ENCODE assay signal across 26 cellular contexts in the genomic region with DNA sequence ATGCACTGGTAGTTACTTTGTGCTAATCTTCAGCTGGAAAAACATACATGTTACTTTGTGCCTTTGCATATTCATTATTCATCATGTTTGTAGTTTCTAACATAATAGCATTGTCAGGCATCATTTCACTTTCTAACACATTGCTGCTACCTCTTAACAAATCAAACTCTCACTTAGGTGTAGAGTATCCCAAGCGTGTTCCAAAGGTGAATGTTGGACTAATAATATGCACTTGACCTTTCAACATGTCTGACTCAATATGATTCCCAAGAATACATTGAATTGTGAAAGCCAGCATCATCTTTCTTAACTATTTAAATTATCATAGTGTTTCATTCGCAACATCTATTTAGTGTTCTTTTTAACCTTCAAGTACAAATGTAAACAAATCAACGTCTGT.
DNase-seq lines count a peak whose midpoint lies in the region; ATAC-seq, FAIRE-seq and TF ChIP-seq lines count a peak whose summit lies in the region.
"Had no signal": no experiment of that assay in that cellular context is flagged by ENCODE, and none has a peak within 500 bp of the region (broad histone marks: within the 10 kb centered on the region; RNA-seq: fewer than 3 reads in every experiment).

No MANE protein-coding gene starts in this region.

- H3K4me3 ChIP-seq in GM12878 (no peak overlapping the region), gastrocnemius medialis (no peak overlapping the region)
- H3K4me3 ChIP-seq: BLaER1 had no signal

- TF ChIP-seq POLR2A in GM12878 (IDR thresholded peaks at IDR 0.05; ENCODE audit: low read depth, low read length) (no peak), gastrocnemius medialis (IDR thresholded peaks at IDR 0.05) (no peak)

- H3K9ac ChIP-seq in GM12878 (ENCODE audit: control insufficient read depth, insufficient read depth, low read length) = no peak overlapping the region
- H3K9ac ChIP-seq: BLaER1 had no signal

- no peaks in the 10 kb centered on the region for H4K20me1 ChIP-seq in GM12878 (ENCODE audit: control insufficient read depth, insufficient read depth)
- H4K20me1 ChIP-seq: BLaER1 had no signal

- TF ChIP-seq RAD21 in GM12878 (IDR thresholded peaks at IDR 0.05; ENCODE audit: insufficient read depth, low read depth, low read length) = no peak

- peaks cover 22% of the 10 kb centered on the region for H3K36me3 Mint-ChIP-seq in memory B cell

- no peak for ATAC-seq in GM12878
- ATAC-seq in memory B cell (ENCODE audit: low read depth) = no peak
- ATAC-seq in gastrocnemius medialis = peak; percentile 73 to 99
- ATAC-seq in GM21737 (IDR thresholded peaks at IDR 0.05; ENCODE audit: unreplicated experiment) = no peak

- no peaks in the 10 kb centered on the region for H3K4me1 ChIP-seq in GM12878 (ENCODE audit: control insufficient read depth, insufficient read depth, low read length)
- peaks cover 15 to 38% of the 10 kb centered on the region in 2 donors for H3K4me1 ChIP-seq in gastrocnemius medialis
- H3K4me1 ChIP-seq: BE2C had no signal

- H3K27ac Mint-ChIP-seq in memory B cell = peak overlapping the region; percentile 79
- H3K27ac Mint-ChIP-seq: CD14-positive monocyte had no signal

- H2AFZ ChIP-seq in GM12878 (ENCODE audit: control insufficient read depth, low read depth, low read length) = no peak overlapping the region

- H3K27me3 ChIP-seq in GM12878 (replicated peaks in 1 of 2; ENCODE audit: control insufficient read depth in 2 of 2, insufficient read depth in 2 of 2, low read length in 1 of 2) (no peaks in the 10 kb centered on the region), gastrocnemius medialis (no peaks in the 10 kb centered on the region)
- H3K27me3 ChIP-seq: BE2C, BLaER1 had no signal

- no peak overlapping the region for H3K4me3 Mint-ChIP-seq in memory B cell
- H3K4me3 Mint-ChIP-seq: CD14-positive monocyte; CD4-positive, alpha-beta memory T cell; CD4-positive, CD25-positive, alpha-beta regulatory T cell; CD8-positive, alpha-beta memory T cell had no signal

- H3K4me2 ChIP-seq in GM12878 (ENCODE audit: control insufficient read depth, insufficient read depth) = no peak overlapping the region
- H3K4me2 ChIP-seq: BLaER1 had no signal

- H3K36me3 ChIP-seq in GM12878 (ENCODE audit: control insufficient read depth in 2 of 2, insufficient read depth in 2 of 2, low read length in 1 of 2) = peaks cover 1 to 3% of the 10 kb centered on the region in 2 experiments; a peak in 1 of 4 replicates
- no peaks in the 10 kb centered on the region for H3K36me3 ChIP-seq in gastrocnemius medialis

- BruUV-seq in GM12878 (replicated peaks; lab: Mats Ljungman, UMichigan) = no TSS peak

- H3K27ac ChIP-seq in GM12878 (ENCODE audit: control insufficient read depth, insufficient read depth) (no peak overlapping the region), gastrocnemius medialis (no peak overlapping the region)
- H3K27ac ChIP-seq: BLaER1 had no signal

- RAD21 ChIA-PET in GM12878 (lab: Charles Lee; ENCODE audit: unreplicated experiment) = no interaction called here

- H3K79me2 ChIP-seq in GM12878 (ENCODE audit: control insufficient read depth, insufficient read depth, low read length) = no peaks in the 10 kb centered on the region

- intact Hi-C loops in GM12878 (cut with micrococcal nuclease; ENCODE audit: unreplicated experiment) = no loop called here
- intact Hi-C loops in gastrocnemius medialis (cut with DNase I; ENCODE audit: low total_unique reads) = no loop called here

- no peaks in the 10 kb centered on the region for H3K9me3 Mint-ChIP-seq in memory B cell
- H3K9me3 Mint-ChIP-seq: CD14-positive monocyte; CD4-positive, alpha-beta memory T cell; CD8-positive, alpha-beta memory T cell had no signal

- no peaks in the 10 kb centered on the region for H3K27me3 Mint-ChIP-seq in memory B cell
- H3K27me3 Mint-ChIP-seq: CD4-positive, alpha-beta memory T cell; CD4-positive, CD25-positive, alpha-beta regulatory T cell; CD8-positive, alpha-beta memory T cell had no signal

- SMC1A ChIA-PET in GM12878 (lab: Charles Lee; ENCODE audit: uncharacterized antibody, unreplicated experiment) = no interaction called here

- H3K4me1 Mint-ChIP-seq in memory B cell = peaks cover 9% of the 10 kb centered on the region

- 78% methylated on average over 3 of the region's 3 CpGs for WGBS in GM12878 (ENCODE audit: insufficient coverage, insufficient replicate concordance, low lambda C conversion rate, missing lambda C conversion rate)

- TF ChIP-seq CTCF in GM12878 (IDR thresholded peaks at IDR 0.05 in 2 of 3, conservative IDR thresholded peaks at IDR 0.05 in 1 of 3; ENCODE audit: control insufficient read depth in 2 of 3, extremely low read depth in 1 of 3, insufficient read depth in 1 of 3, low read depth in 3 of 3, low read length in 3 of 3) (no peak), gastrocnemius medialis (IDR thresholded peaks at IDR 0.05 in 4 of 5, conservative IDR thresholded peaks at IDR 0.05 in 1 of 5) (no peak)

- in situ Hi-C loops in GM12878 (cut with MboI) = loop anchor here (10.0 kb wide), 1 partner anchor 160 kb away; no protein-coding TSS in a partner anchor
- in situ Hi-C loops in gastrocnemius medialis (cut with MboI; ENCODE audit: low sequenced_read_pairs in 4 of 4) = loop anchor here in 2 of 4 donors (10.0 to 25.0 kb wide), 4 partner anchors 60 to 500 kb away; no protein-coding TSS in a partner anchor

- POLR2A ChIA-PET in GM12878 (lab: Charles Lee) = no interaction called here

- no peaks in the 10 kb centered on the region for H3K9me3 ChIP-seq in GM12878 (replicated peaks; ENCODE audit: control insufficient read depth, insufficient read depth, low read length)
- no peaks in the 10 kb centered on the region for H3K9me3 ChIP-seq in gastrocnemius medialis
- H3K9me3 ChIP-seq: BE2C, BLaER1 had no signal

- CTCF ChIA-PET in GM12878 (lab: Yijun Ruan, JAX) = interaction anchor here (1.0 to 1.3 kb wide), 2 partner anchors 18 to 58 kb away, joined by 3 read pairs; no protein-coding TSS in a partner anchor

- DNase-seq in GM12878 (ENCODE audit: low read depth, low spot score) (no peak), memory B cell (ENCODE audit: low spot score in 2 of 2) (no peak), gastrocnemius medialis (no peak), NCI-H2029 treated with DMSO at 0.1 percent for 48 hours (lab: John Stamatoyannopoulos, UW) (no peak), urothelium cell line (ENCODE audit: low spot score) (no peak)
- DNase-seq: 8988T; ACHN; BE2C; C1 segment of cervical spinal cord; CD4-positive, alpha-beta memory T cell; CD4-positive, CD25-positive, alpha-beta regulatory T cell; CD8-positive, alpha-beta memory T cell; COR-L47; DMS 273 treated with DMSO at 0.1 percent for 48 hours; DMS153; DMS53; DMS79; DND-41; EL; GDM1 had no signal

- no peak for TF ChIP-seq EP300 in GM12878 (IDR thresholded peaks at IDR 0.05; ENCODE audit: borderline replicate concordance in 1 of 2, control insufficient read depth in 1 of 2, low read depth in 2 of 2, low read length in 2 of 2)

- peak; percentile 38 for FAIRE-seq in GM12878 (lab: Jason Lieb, UNC)
- FAIRE-seq in urothelium cell line (lab: Jason Lieb, UNC) = no peak
- FAIRE-seq: A204.1, GM12891, GM19239 had no signal

TF ChIP-seq in GM12878, 131 proteins besides CTCF, POLR2A, EP300 and RAD21:
- no peak for TF ChIP-seq HDAC2 (IDR thresholded peaks at IDR 0.05)
- TF ChIP-seq, protein P1, sequence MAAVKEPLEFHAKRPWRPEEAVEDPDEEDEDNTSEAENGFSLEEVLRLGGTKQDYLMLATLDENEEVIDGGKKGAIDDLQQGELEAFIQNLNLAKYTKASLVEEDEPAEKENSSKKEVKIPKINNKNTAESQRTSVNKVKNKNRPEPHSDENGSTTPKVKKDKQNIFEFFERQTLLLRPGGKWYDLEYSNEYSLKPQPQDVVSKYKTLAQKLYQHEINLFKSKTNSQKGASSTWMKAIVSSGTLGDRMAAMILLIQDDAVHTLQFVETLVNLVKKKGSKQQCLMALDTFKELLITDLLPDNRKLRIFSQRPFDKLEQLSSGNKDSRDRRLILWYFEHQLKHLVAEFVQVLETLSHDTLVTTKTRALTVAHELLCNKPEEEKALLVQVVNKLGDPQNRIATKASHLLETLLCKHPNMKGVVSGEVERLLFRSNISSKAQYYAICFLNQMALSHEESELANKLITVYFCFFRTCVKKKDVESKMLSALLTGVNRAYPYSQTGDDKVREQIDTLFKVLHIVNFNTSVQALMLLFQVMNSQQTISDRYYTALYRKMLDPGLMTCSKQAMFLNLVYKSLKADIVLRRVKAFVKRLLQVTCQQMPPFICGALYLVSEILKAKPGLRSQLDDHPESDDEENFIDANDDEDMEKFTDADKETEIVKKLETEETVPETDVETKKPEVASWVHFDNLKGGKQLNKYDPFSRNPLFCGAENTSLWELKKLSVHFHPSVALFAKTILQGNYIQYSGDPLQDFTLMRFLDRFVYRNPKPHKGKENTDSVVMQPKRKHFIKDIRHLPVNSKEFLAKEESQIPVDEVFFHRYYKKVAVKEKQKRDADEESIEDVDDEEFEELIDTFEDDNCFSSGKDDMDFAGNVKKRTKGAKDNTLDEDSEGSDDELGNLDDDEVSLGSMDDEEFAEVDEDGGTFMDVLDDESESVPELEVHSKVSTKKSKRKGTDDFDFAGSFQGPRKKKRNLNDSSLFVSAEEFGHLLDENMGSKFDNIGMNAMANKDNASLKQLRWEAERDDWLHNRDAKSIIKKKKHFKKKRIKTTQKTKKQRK (IDR thresholded peaks at IDR 0.05; ENCODE audit: low read depth, low read length) = no peak
- TF ChIP-seq ZNF217 (IDR thresholded peaks at IDR 0.05) = no peak
TF ChIP-seq in GM12878: peak in this region for 0.

Comparison
In these comparisons a context has a peak if more than half of its experiments do, and no peak if none do; other contexts are left out.
1. ATAC-seq: peak in gastrocnemius medialis (2 of 2); none in GM12878 (single experiment), memory B cell (single experiment) and GM21737 (single experiment).